Comparison of ENCODE assay signal across 13 cellular contexts in genomic region chr22:22941831-22942510, GRCh38. TPM values are rescaled to one million over a fixed set of nuclear protein-coding genes. Genes with fewer than 3 reads are reported as not detected.
DNase-seq lines count a peak whose midpoint lies in the region; ATAC-seq and TF ChIP-seq lines count a peak whose summit lies in the region.
"Had no signal": no experiment of that assay in that cellular context is flagged by ENCODE, and none has a peak within 500 bp of the region (broad histone marks: within the 10 kb centered on the region; RNA-seq: fewer than 3 reads in every experiment).

No MANE protein-coding gene starts in this region.

- H3K9me3 ChIP-seq in Karpas-422 (ENCODE audit: low read length) (no peaks in the 10 kb centered on the region), colonic mucosa (no peaks in the 10 kb centered on the region), ovary (no peaks in the 10 kb centered on the region)
- H3K9me3 ChIP-seq: SJCRH30 had no signal

- 86 to 87% (median 86%) methylated on average over 5 to 6 of the region's 6 CpGs for WGBS in ovary, 3 donors

- DNase-seq in Karpas-422 (no peak), colonic mucosa (peak; percentile 14), ovary (peak in 3 of 5 donors; percentile 1 to 17 (median 2))
- no peak for DNase-seq in stimulated activated naive CD4-positive, alpha-beta T cell (lab: John Stamatoyannopoulos, UW)
- DNase-seq: NCI-H2107 had no signal

- TF ChIP-seq EP300 in ovary (IDR thresholded peaks at IDR 0.05): no peak

- no peaks in the 10 kb centered on the region; the same call in 1 of the 2 replicates for H4K20me1 ChIP-seq in Karpas-422 (ENCODE audit: insufficient read depth, low read depth, low read length)

- no peaks in the 10 kb centered on the region for H3K36me3 ChIP-seq in Karpas-422 (ENCODE audit: insufficient read depth, low read length)
- no peaks in the 10 kb centered on the region for H3K36me3 ChIP-seq in colonic mucosa
- H3K36me3 ChIP-seq in ovary: no peaks in the 10 kb centered on the region
- H3K36me3 ChIP-seq: SJCRH30 had no signal

- H3K9ac ChIP-seq in Karpas-422 (ENCODE audit: low read length) (peak overlapping the region; percentile 27), colonic mucosa (ENCODE audit: low read depth in 2 of 2, low read length in 2 of 2) (no peak overlapping the region)

- no peak for TF ChIP-seq POLR2A in ovary (IDR thresholded peaks at IDR 0.05)

- H3K4me1 ChIP-seq in Karpas-422 (ENCODE audit: low read length) (peaks cover 96% of the 10 kb centered on the region), colonic mucosa (no peaks in the 10 kb centered on the region), ovary (ENCODE audit: insufficient read depth) (no peaks in the 10 kb centered on the region)

- no peak overlapping the region for H2AFZ ChIP-seq in Karpas-422 (ENCODE audit: low read length)
- H2AFZ ChIP-seq: GM23338 had no signal

- H3K27me3 ChIP-seq in Karpas-422 (ENCODE audit: low read length): no peaks in the 10 kb centered on the region
- no peaks in the 10 kb centered on the region for H3K27me3 ChIP-seq in colonic mucosa
- no peaks in the 10 kb centered on the region for H3K27me3 ChIP-seq in ovary
- H3K27me3 ChIP-seq: SJCRH30 had no signal

- no peak overlapping the region for H3K4me3 ChIP-seq in Karpas-422 (ENCODE audit: low read length)
- no peak overlapping the region for H3K4me3 ChIP-seq in colonic mucosa
- H3K4me3 ChIP-seq in ovary: no peak overlapping the region
- H3K4me3 ChIP-seq: GM23338, SJCRH30 had no signal

- no peaks in the 10 kb centered on the region for H3K9me2 ChIP-seq in Karpas-422 (replicated peaks; ENCODE audit: insufficient read depth, low read length)

- TF ChIP-seq CTCF in C4-2B (conservative IDR thresholded peaks at IDR 0.05) (no peak), colonic mucosa (IDR thresholded peaks at IDR 0.05) (no peak), ovary (IDR thresholded peaks at IDR 0.05) (no peak)

- ATAC-seq in HG03025 (IDR thresholded peaks at IDR 0.05; ENCODE audit: low FRiP score, unreplicated experiment) (no peak), GM19023 (IDR thresholded peaks at IDR 0.05; ENCODE audit: unreplicated experiment) (no peak), GM19035 (IDR thresholded peaks at IDR 0.05; ENCODE audit: unreplicated experiment) (no peak)

- peak overlapping the region; percentile 96 for H3K27ac ChIP-seq in C4-2B
- H3K27ac ChIP-seq in Karpas-422 (ENCODE audit: low read length): peak overlapping the region; percentile 18; the same call in 1 of the 2 replicates
- no peak overlapping the region for H3K27ac ChIP-seq in colonic mucosa
- H3K27ac ChIP-seq in ovary: no peak overlapping the region
- H3K27ac ChIP-seq: SJCRH30 had no signal

- no peaks in the 10 kb centered on the region for H3K79me2 ChIP-seq in Karpas-422 (ENCODE audit: low read length)

- intact Hi-C loops in colonic mucosa (cut with DNase I): no loop called here
- intact Hi-C loops in ovary (cut with DNase I): no loop called here

- H3K4me2 ChIP-seq in Karpas-422 (ENCODE audit: low read depth, low read length, poor library complexity, severe bottlenecking): peak overlapping the region; percentile 9
- H3K4me2 ChIP-seq: GM23338 had no signal

RNA-seq across cellular contexts. Expression of gene IGLL5, which starts 54.4 kb away (rescaled TPM):
- total RNA-seq in Karpas-422 (2014; rRNA removed; shearing (Covaris generic); ENCODE audit: low replicate concordance): 1.1 and 8.3 TPM in 2 replicates
- 10 to 100 TPM; 18.8 to 29.2 TPM for total RNA-seq in colonic mucosa
- total RNA-seq in ovary: 1 to 10 TPM in 3 of 7 donors, under 1 TPM in 3, not detected in 1; 0.40 to 9.8 (median 1.0) TPM
- polyA plus RNA-seq in ovary: 1 to 10 TPM; 1.7 to 9.4 TPM
- total RNA-seq: GM23338, lower leg skin had no signal
- polyA plus RNA-seq: GM23338, right cardiac atrium had no signal

Comparison
In these comparisons a context has a peak if more than half of its experiments do, and no peak if none do; other contexts are left out.
1. H3K27ac ChIP-seq: peak in C4-2B (single experiment) and Karpas-422 (single experiment); none in colonic mucosa (single experiment) and ovary (0 of 2).
2. DNase-seq: peak in colonic mucosa (single experiment) and ovary (3 of 5); none in Karpas-422 (single experiment) and stimulated activated naive CD4-positive, alpha-beta T cell (0 of 6).